Comparison of ENCODE assay signal across 21 cellular contexts in genomic region chr3:115074502-115074901, GRCh38.
A peak's percentile ranks its signal among the peaks of the same experiment; 100 is the strongest.
DNase-seq lines count a peak whose midpoint lies in the region; ATAC-seq and TF ChIP-seq lines count a peak whose summit lies in the region.
"Had no signal": no experiment of that assay in that cellular context is flagged by ENCODE, and none has a peak within 500 bp of the region (broad histone marks: within the 10 kb centered on the region; RNA-seq: fewer than 3 reads in every experiment).

No MANE protein-coding gene starts in this region.

- H2AK9ac ChIP-seq in IMR-90 (replicated peaks; ENCODE audit: low read depth, low read length, poor library complexity): no peak overlapping the region

- no peak overlapping the region for H2AK5ac ChIP-seq in IMR-90 (ENCODE audit: low read depth, low read length)

- H3K9ac ChIP-seq in IMR-90 (ENCODE audit: low read depth, low read length): no peak overlapping the region

- intact Hi-C loops in IMR-90 (cut with micrococcal nuclease) (no loop called here), tibial artery (cut with DNase I; ENCODE audit: low total_unique reads) (no loop called here)

- POLR2A ChIA-PET in AG04450 (lab: Yijun Ruan, JAX): no interaction called here
- POLR2A ChIA-PET in IMR-90 (lab: Charles Lee; ENCODE audit: unreplicated experiment): interaction anchor here (0.5 kb wide), 1 partner anchor 241 kb away, joined by 3 read pairs; no protein-coding TSS in a partner anchor

- no TSS peak for BruUV-seq in IMR-90 (replicated peaks; lab: Mats Ljungman, UMichigan)

- in situ Hi-C loops in IMR-90 (cut with MboI; ENCODE audit: low sequenced_read_pairs): no loop called here
- in situ Hi-C loops in astrocyte of the spinal cord (cut with HindIII; ENCODE audit: low sequenced_read_pairs): no loop called here

- peak overlapping the region; percentile 84 for H3K4me2 ChIP-seq in IMR-90 (ENCODE audit: low read depth, low read length)

- H3K27me3 Mint-ChIP-seq in activated T-cell treated with anti-CD3 and anti-CD28 coated beads, Interleukin-2, amount 50 U/mL, for 24 hours: no peaks in the 10 kb centered on the region
- H3K27me3 Mint-ChIP-seq: activated naive CD4-positive, alpha-beta T cell treated with anti-CD3 and anti-CD28 coated beads, Interleukin-2, amount 10 ng/mL, durations not matched to agents 7 days and 5 days had no signal

- H3K4ac ChIP-seq in IMR-90 (ENCODE audit: low read depth, low read length): no peak overlapping the region

- H2BK120ac ChIP-seq in IMR-90 (ENCODE audit: low read depth, low read length): no peak overlapping the region

- no peak overlapping the region for H3K27ac ChIP-seq in AG04450 (ENCODE audit: low read depth, low read length)
- H3K27ac ChIP-seq in IMR-90 (ENCODE audit: insufficient read depth, low read length): no peak overlapping the region
- no peak overlapping the region for H3K27ac ChIP-seq in foreskin keratinocyte
- H3K27ac ChIP-seq in tibial artery: no peak overlapping the region
- H3K27ac ChIP-seq: colonic mucosa, left lung, right lobe of liver had no signal

- no peak overlapping the region for H2AFZ ChIP-seq in IMR-90 (replicated peaks; ENCODE audit: low read length, poor library complexity)

- no peak overlapping the region for H3K27ac Mint-ChIP-seq in activated T-cell treated with anti-CD3 and anti-CD28 coated beads, Interleukin-2, amount 50 U/mL, for 24 hours
- H3K27ac Mint-ChIP-seq: activated naive CD4-positive, alpha-beta T cell treated with anti-CD3 and anti-CD28 coated beads, Interleukin-2, amount 10 ng/mL, durations not matched to agents 7 days and 5 days; CD14-positive monocyte; endodermal cell; immature natural killer cell; nephron had no signal

- H4K20me1 ChIP-seq in IMR-90 (ENCODE audit: insufficient read depth, low read length): no peaks in the 10 kb centered on the region

- no peak for TF ChIP-seq RAD21 in IMR-90 (IDR thresholded peaks at IDR 0.05; ENCODE audit: low read length)

- H4K5ac ChIP-seq in IMR-90 (ENCODE audit: low read depth, low read length): no peak overlapping the region

- H3K4me1 Mint-ChIP-seq in activated T-cell treated with anti-CD3 and anti-CD28 coated beads, Interleukin-2, amount 50 U/mL, for 24 hours (ENCODE audit: low read depth): peaks cover 48% of the 10 kb centered on the region
- H3K4me1 Mint-ChIP-seq: CD14-positive monocyte, endodermal cell, nephron had no signal

- no peaks in the 10 kb centered on the region for H3K9me3 ChIP-seq in AG04450 (ENCODE audit: control insufficient read depth, insufficient read depth, low read length)
- H3K9me3 ChIP-seq in IMR-90 (ENCODE audit: control insufficient read depth, insufficient read depth, low read length): no peaks in the 10 kb centered on the region
- H3K9me3 ChIP-seq in tibial artery: no peaks in the 10 kb centered on the region
- H3K9me3 ChIP-seq: colonic mucosa, HAP-1, left lung, right lobe of liver had no signal

- H3K4me1 ChIP-seq in IMR-90 (ENCODE audit: control insufficient read depth, insufficient read depth, low read length) (peaks cover 7% of the 10 kb centered on the region; the same call in 1 of the 2 replicates), foreskin keratinocyte (no peaks in the 10 kb centered on the region), tibial artery (peaks cover 0 to 22% (median 3%) of the 10 kb centered on the region in 4 donors)
- H3K4me1 ChIP-seq: colonic mucosa, right lobe of liver had no signal

- no peak overlapping the region; a peak in 1 of 4 replicates for H4K8ac ChIP-seq in IMR-90 (ENCODE audit: low read depth in 2 of 2, low read length in 2 of 2)

- no peak overlapping the region for H2BK15ac ChIP-seq in IMR-90 (ENCODE audit: low read depth, low read length)

- H3K23ac ChIP-seq in IMR-90 (ENCODE audit: low read depth, low read length): no peak overlapping the region

- DNase-seq in AG04450 (ENCODE audit: low read depth, low spot score): peak; percentile 30
- peak; percentile 77 for DNase-seq in IMR-90
- peak; percentile 22 for DNase-seq in astrocyte of the spinal cord (ENCODE audit: low read depth, low spot score)
- peak in 1 of 2 donors; percentile 17 for DNase-seq in foreskin keratinocyte
- no peak for DNase-seq in activated T-cell treated with anti-CD3 and anti-CD28 coated beads, Interleukin-2, amount 50 U/mL, for 24 hours
- DNase-seq in T-helper 2 cell: no peak
- no peak for DNase-seq in activated CD8-positive, alpha-beta memory T cell treated with anti-CD3 and anti-CD28 coated beads for 24 hours
- no peak for DNase-seq in tibial artery
- DNase-seq: activated naive CD4-positive, alpha-beta T cell treated with anti-CD3 and anti-CD28 coated beads, Interleukin-2, amount 10 ng/mL, durations not matched to agents 7 days and 5 days; aorta; colonic mucosa; endodermal cell; heart right ventricle; immature natural killer cell; left lung; NCI-H748 treated with DMSO at 0.1 percent for 48 hours; right lobe of liver; stimulated activated CD4-positive, alpha-beta T cell treated with anti-CD3 and anti-CD28 coated beads, Interleukin-15, amount 100 ng/mL, for 24 hours had no signal

- H3K79me1 ChIP-seq in IMR-90 (ENCODE audit: low read depth in 1 of 2, low read length in 2 of 2): peaks cover 0 to 9% of the 10 kb centered on the region in 2 experiments; a peak in 1 of 4 replicates

- no peaks in the 10 kb centered on the region; the same call in 1 of the 2 replicates for H3K36me3 ChIP-seq in IMR-90 (ENCODE audit: control insufficient read depth, insufficient read depth, low read length)
- peaks cover 0 to 5% (median 0%) of the 10 kb centered on the region in 3 donors for H3K36me3 ChIP-seq in tibial artery
- H3K36me3 ChIP-seq: colonic mucosa, HAP-1, heart right ventricle, left lung, right lobe of liver had no signal

- H3K18ac ChIP-seq in IMR-90 (ENCODE audit: low read depth, low read length): no peak overlapping the region

- no peak overlapping the region for H4K91ac ChIP-seq in IMR-90 (ENCODE audit: insufficient read depth, low read depth, low read length)

- no peak overlapping the region for H3K14ac ChIP-seq in IMR-90 (replicated peaks; ENCODE audit: low read depth, low read length)

- H2BK20ac ChIP-seq in IMR-90 (ENCODE audit: low read depth, low read length): no peak overlapping the region

- H3K4me3 Mint-ChIP-seq in activated T-cell treated with anti-CD3 and anti-CD28 coated beads, Interleukin-2, amount 50 U/mL, for 24 hours: no peak overlapping the region
- H3K4me3 Mint-ChIP-seq: activated naive CD4-positive, alpha-beta T cell treated with anti-CD3 and anti-CD28 coated beads, Interleukin-2, amount 10 ng/mL, durations not matched to agents 7 days and 5 days; CD14-positive monocyte; endodermal cell; immature natural killer cell; nephron had no signal

- H3K4me3 ChIP-seq in AG04450 (ENCODE audit: low read depth, low read length) (no peak overlapping the region), IMR-90 (ENCODE audit: insufficient read depth, low read depth, low read length) (no peak overlapping the region), astrocyte of the spinal cord (ENCODE audit: low read depth, low read length) (no peak overlapping the region), tibial artery (no peak overlapping the region)
- H3K4me3 ChIP-seq: colonic mucosa, HAP-1, heart right ventricle, left lung, right lobe of liver had no signal

- H3K56ac ChIP-seq in IMR-90 (ENCODE audit: extremely low read depth, insufficient read depth, low read length): no peak overlapping the region

- TF ChIP-seq POLR2A in IMR-90 (IDR thresholded peaks at IDR 0.05; ENCODE audit: low read depth, low read length): no peak

- H3K9me1 ChIP-seq in IMR-90 (ENCODE audit: insufficient read depth, low read length): no peaks in the 10 kb centered on the region

- H3K36me3 Mint-ChIP-seq in activated T-cell treated with anti-CD3 and anti-CD28 coated beads, Interleukin-2, amount 50 U/mL, for 24 hours (ENCODE audit: low read depth): peaks cover 34% of the 10 kb centered on the region

- CTCF ChIA-PET in AG04450 (lab: Charles Lee) (no interaction called here), IMR-90 (lab: Yijun Ruan, JAX) (no interaction called here)

- dilution Hi-C loops in IMR-90 (cut with HindIII; ENCODE audit: low sequenced_read_pairs, unreplicated experiment): no loop called here

- peak; percentile 93 for ATAC-seq in IMR-90 (ENCODE audit: low read depth)
- ATAC-seq in foreskin keratinocyte: peak; percentile 24
- ATAC-seq: left lung had no signal

- H2BK5ac ChIP-seq in IMR-90 (ENCODE audit: low read depth, low read length, poor library complexity, severe bottlenecking): peak overlapping the region; percentile 40

- TF ChIP-seq CTCF in AG04450 (IDR thresholded peaks at IDR 0.05; ENCODE audit: low read depth, low read length) (no peak), IMR-90 (conservative IDR thresholded peaks at IDR 0.05; ENCODE audit: low read depth, low read length) (no peak), astrocyte of the spinal cord (IDR thresholded peaks at IDR 0.05; ENCODE audit: low read depth, low read length) (no peak), foreskin keratinocyte (conservative IDR thresholded peaks at IDR 0.05) (no peak), tibial artery (IDR thresholded peaks at IDR 0.05) (no peak)

- H3K9me3 Mint-ChIP-seq in activated T-cell treated with anti-CD3 and anti-CD28 coated beads, Interleukin-2, amount 50 U/mL, for 24 hours: peaks cover 2% of the 10 kb centered on the region
- H3K9me3 Mint-ChIP-seq: activated naive CD4-positive, alpha-beta T cell treated with anti-CD3 and anti-CD28 coated beads, Interleukin-2, amount 10 ng/mL, durations not matched to agents 7 days and 5 days; endodermal cell; immature natural killer cell had no signal

- H3K27me3 ChIP-seq in AG04450 (ENCODE audit: control insufficient read depth, insufficient read depth, low read length) (no peaks in the 10 kb centered on the region), IMR-90 (ENCODE audit: control insufficient read depth, insufficient read depth, low read length) (no peaks in the 10 kb centered on the region), foreskin keratinocyte (no peaks in the 10 kb centered on the region), tibial artery (no peaks in the 10 kb centered on the region)
- H3K27me3 ChIP-seq: colonic mucosa, heart right ventricle, left lung, right lobe of liver had no signal

TF ChIP-seq in IMR-90, 13 proteins besides CTCF, POLR2A, EP300 and RAD21:
- TF ChIP-seq BHLHE40 (IDR thresholded peaks at IDR 0.05; ENCODE audit: low read depth, low read length) (no peak), MAFK (IDR thresholded peaks at IDR 0.05; ENCODE audit: low read depth, low read length) (no peak), SMC3 (IDR thresholded peaks at IDR 0.05; ENCODE audit: low read depth, low read length) (no peak), NFE2L2 (IDR thresholded peaks at IDR 0.05; ENCODE audit: low read depth, low read length) (no peak), CEBPB (IDR thresholded peaks at IDR 0.05; ENCODE audit: low read depth, low read length) (peak; percentile 95), MXI1 (IDR thresholded peaks at IDR 0.05; ENCODE audit: borderline replicate concordance, low read depth, low read length) (no peak), MAZ (IDR thresholded peaks at IDR 0.05; ENCODE audit: borderline replicate concordance, low read depth, low read length) (no peak), FOS (IDR thresholded peaks at IDR 0.05; ENCODE audit: low read depth, low read length) (peak; percentile 43; the same call in 1 of the 2 replicates), RCOR1 (IDR thresholded peaks at IDR 0.05; ENCODE audit: insufficient replicate concordance, low read length) (no peak)

Comparison
In these comparisons a context has a peak if more than half of its experiments do, and no peak if none do; other contexts are left out.
1. DNase-seq: peak in AG04450 (single experiment), IMR-90 (single experiment) and astrocyte of the spinal cord (single experiment); none in activated T-cell treated with anti-CD3 and anti-CD28 coated beads, Interleukin-2, amount 50 U/mL, for 24 hours (single experiment), T-helper 2 cell (0 of 5), activated CD8-positive, alpha-beta memory T cell treated with anti-CD3 and anti-CD28 coated beads for 24 hours (single experiment) and tibial artery (0 of 2).